In the genomic region with DNA sequence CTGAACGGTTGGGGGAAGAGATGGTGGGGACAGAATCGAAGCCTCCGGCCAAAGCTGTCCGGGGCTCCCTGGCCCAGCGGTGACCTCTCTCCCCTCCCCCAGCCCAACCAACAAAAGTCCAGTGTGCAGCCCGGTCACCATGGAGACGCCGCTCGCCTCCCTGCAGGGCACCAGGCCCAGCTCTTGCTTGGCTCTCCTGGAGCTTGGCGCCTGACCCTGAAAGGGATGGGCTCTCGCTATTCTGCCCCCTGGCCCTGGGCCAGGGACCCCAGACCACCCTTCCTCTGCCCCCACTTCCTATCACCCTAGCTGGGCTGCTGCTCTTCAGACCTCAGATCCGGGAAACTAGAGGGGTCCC, we compare ENCODE assay signal across 9 cellular contexts. TPM values are rescaled to one million over a fixed set of nuclear protein-coding genes. Genes with fewer than 3 reads are reported as not detected.
DNase-seq lines count a peak whose midpoint lies in the region; ATAC-seq, FAIRE-seq and TF ChIP-seq lines count a peak whose summit lies in the region.
"Had no signal": no experiment of that assay in that cellular context is flagged by ENCODE, and none has a peak within 500 bp of the region (broad histone marks: within the 10 kb centered on the region; RNA-seq: fewer than 3 reads in every experiment).

No MANE protein-coding gene starts in this region.

- H3K9me1 ChIP-seq in keratinocyte (ENCODE audit: control insufficient read depth, extremely low read depth, insufficient read depth, low read length): no peaks in the 10 kb centered on the region

- peaks cover 17% of the 10 kb centered on the region for H3K27me3 Mint-ChIP-seq in activated naive CD4-positive, alpha-beta T cell treated with anti-CD3 and anti-CD28 coated beads for 36 hours (ENCODE audit: low read depth)
- peaks cover 14% of the 10 kb centered on the region for H3K27me3 Mint-ChIP-seq in activated naive CD8-positive, alpha-beta T cell treated with anti-CD3 and anti-CD28 coated beads, Interleukin-2, amount 50 U/mL, for 24 hours

- no peak for TF ChIP-seq POLR2A in testis (IDR thresholded peaks at IDR 0.05)

- CTCF ChIA-PET in activated naive CD4-positive, alpha-beta T cell treated with anti-CD3 and anti-CD28 coated beads for 36 hours (lab: Charles Lee): interaction anchor here (1.2 to 1.7 kb wide), 5 partner anchors 10 to 68 kb away, joined by 3 to 7 read pairs (median 3); partner anchors contain the start of gene CCDC78

- H3K27ac ChIP-seq in keratinocyte (ENCODE audit: control insufficient read depth, insufficient read depth, low read length) (no peak overlapping the region), testis (no peak overlapping the region)

- DNase-seq in activated naive CD4-positive, alpha-beta T cell treated with anti-CD3 and anti-CD28 coated beads for 36 hours: no peak
- DNase-seq in activated naive CD4-positive, alpha-beta T cell treated with anti-CD3 and anti-CD28 coated beads, Interleukin-2, amount 50 U/mL, for 16 hours: no peak
- no peak for DNase-seq in activated naive CD8-positive, alpha-beta T cell treated with anti-CD3 and anti-CD28 coated beads, Interleukin-2, amount 50 U/mL, for 24 hours
- DNase-seq in keratinocyte (ENCODE audit: low read depth, low spot score): no peak
- DNase-seq in testis: peak; percentile 80
- no peak for DNase-seq in SK-N-DZ (ENCODE audit: low spot score)
- no peak for DNase-seq in activated effector memory CD4-positive, alpha-beta T cell treated with anti-CD3 and anti-CD28 coated beads, Interleukin-2, amount 50 U/mL, for 16 hours

- intact Hi-C loops in activated naive CD4-positive, alpha-beta T cell treated with anti-CD3 and anti-CD28 coated beads for 36 hours (cut with micrococcal nuclease): no loop called here
- intact Hi-C loops in testis (cut with DNase I; ENCODE audit: low total_unique reads): no loop called here

- no peak overlapping the region for H3K27ac Mint-ChIP-seq in activated naive CD4-positive, alpha-beta T cell treated with anti-CD3 and anti-CD28 coated beads for 36 hours
- no peak overlapping the region for H3K27ac Mint-ChIP-seq in activated naive CD8-positive, alpha-beta T cell treated with anti-CD3 and anti-CD28 coated beads, Interleukin-2, amount 50 U/mL, for 24 hours

- H3K9me3 ChIP-seq in keratinocyte (ENCODE audit: control insufficient read depth, low read depth, low read length): no peaks in the 10 kb centered on the region
- H3K9me3 ChIP-seq in testis: no peaks in the 10 kb centered on the region

- FAIRE-seq in keratinocyte (lab: Jason Lieb, UNC): no peak
- FAIRE-seq: colon had no signal

- peaks cover 8% of the 10 kb centered on the region for H4K20me1 ChIP-seq in keratinocyte (ENCODE audit: control insufficient read depth, extremely low read depth, insufficient read depth, low read length)

- H3K4me3 ChIP-seq in keratinocyte (ENCODE audit: control insufficient read depth in 2 of 3, extremely low read depth in 1 of 3, insufficient read depth in 2 of 3, low read depth in 1 of 3, low read length in 3 of 3) (peak overlapping the region; percentile 42 to 72 (median 54)), testis (no peak overlapping the region)

- peak overlapping the region; percentile 52 for H3K9ac ChIP-seq in keratinocyte (ENCODE audit: control insufficient read depth, extremely low read depth, insufficient read depth, low read length)

- TF ChIP-seq CTCF in keratinocyte (optimal IDR thresholded peaks at IDR 0.05 in 1 of 3, IDR thresholded peaks at IDR 0.05 in 1 of 3, conservative IDR thresholded peaks at IDR 0.05 in 1 of 3; ENCODE audit: extremely low read depth in 1 of 3, insufficient read depth in 2 of 3, low read length in 3 of 3): no peak
- no peak for TF ChIP-seq CTCF in testis (IDR thresholded peaks at IDR 0.05)

- no peak for ATAC-seq in activated naive CD8-positive, alpha-beta T cell treated with anti-CD3 and anti-CD28 coated beads, Interleukin-2, amount 50 U/mL, for 24 hours
- ATAC-seq in GM21737 (IDR thresholded peaks at IDR 0.05; ENCODE audit: unreplicated experiment): no peak

- H3K4me1 ChIP-seq in keratinocyte (ENCODE audit: control insufficient read depth, extremely low read depth, insufficient read depth, low read length) (peaks cover 31% of the 10 kb centered on the region), testis (peaks cover 24% of the 10 kb centered on the region)

- H3K36me3 Mint-ChIP-seq in activated naive CD4-positive, alpha-beta T cell treated with anti-CD3 and anti-CD28 coated beads for 36 hours (ENCODE audit: low read depth): no peaks in the 10 kb centered on the region
- H3K36me3 Mint-ChIP-seq in activated naive CD8-positive, alpha-beta T cell treated with anti-CD3 and anti-CD28 coated beads, Interleukin-2, amount 50 U/mL, for 24 hours (ENCODE audit: low read depth): no peaks in the 10 kb centered on the region

- 23 to 29% methylated on average over 12 of the region's 12 CpGs for WGBS in testis, 2 donors

- dilution Hi-C loops in keratinocyte (cut with MboI; ENCODE audit: extremely low pct_ligation_motif_present, low sequenced_read_pairs): no loop called here

- H2AFZ ChIP-seq in keratinocyte (ENCODE audit: control insufficient read depth, low read length): no peak overlapping the region

- H3K36me3 ChIP-seq in keratinocyte (ENCODE audit: control insufficient read depth in 2 of 2, extremely low read depth in 1 of 2, insufficient read depth in 2 of 2, low read length in 2 of 2): no peaks in the 10 kb centered on the region
- H3K36me3 ChIP-seq in testis (ENCODE audit: low read depth, missing control alignments): no peaks in the 10 kb centered on the region

- H3K9me3 Mint-ChIP-seq in activated naive CD4-positive, alpha-beta T cell treated with anti-CD3 and anti-CD28 coated beads for 36 hours: no peaks in the 10 kb centered on the region
- H3K9me3 Mint-ChIP-seq in activated naive CD8-positive, alpha-beta T cell treated with anti-CD3 and anti-CD28 coated beads, Interleukin-2, amount 50 U/mL, for 24 hours: no peaks in the 10 kb centered on the region

- H3K4me1 Mint-ChIP-seq in activated naive CD4-positive, alpha-beta T cell treated with anti-CD3 and anti-CD28 coated beads for 36 hours (ENCODE audit: low read depth): peaks cover 16% of the 10 kb centered on the region
- peaks cover 22% of the 10 kb centered on the region for H3K4me1 Mint-ChIP-seq in activated naive CD8-positive, alpha-beta T cell treated with anti-CD3 and anti-CD28 coated beads, Interleukin-2, amount 50 U/mL, for 24 hours

- H3K4me2 ChIP-seq in keratinocyte (ENCODE audit: control insufficient read depth, extremely low read depth, insufficient read depth, low read depth, low read length): peak overlapping the region; percentile 70

- H3K27me3 ChIP-seq in keratinocyte (ENCODE audit: control insufficient read depth, extremely low read depth, insufficient read depth, low read length) (peaks cover 4% of the 10 kb centered on the region), testis (no peaks in the 10 kb centered on the region)

- H3K79me2 ChIP-seq in keratinocyte (ENCODE audit: control insufficient read depth, insufficient read depth, low read length): peaks cover 8% of the 10 kb centered on the region

- H3K4me3 Mint-ChIP-seq in activated naive CD4-positive, alpha-beta T cell treated with anti-CD3 and anti-CD28 coated beads for 36 hours: peak overlapping the region; percentile 53
- H3K4me3 Mint-ChIP-seq in activated naive CD8-positive, alpha-beta T cell treated with anti-CD3 and anti-CD28 coated beads, Interleukin-2, amount 50 U/mL, for 24 hours: peak overlapping the region; percentile 61

RNA-seq across cellular contexts. Expression of gene METRN, which starts 1.3 kb away (rescaled TPM):
- total RNA-seq in activated naive CD4-positive, alpha-beta T cell treated with anti-CD3 and anti-CD28 coated beads for 36 hours: 10 to 100 TPM in 1 of 2 experiments, 1 to 10 TPM in 1; 8.2 to 11.0 TPM
- 27.1 to 171 TPM (median 42.1 TPM) in 3 replicates for polyA plus RNA-seq in keratinocyte
- polyA plus RNA-seq in keratinocyte (2011; ENCODE audit: low read depth): 6.8 TPM
- polyA plus RNA-seq in keratinocyte (2011; cell fraction: cytosol; rRNA removed): 34.2 and 182 TPM in 2 replicates
- polyA plus RNA-seq in keratinocyte (2011; cell fraction: nucleus; rRNA removed): 19.9 and 47.2 TPM in 2 replicates
- 45.7 and 85.4 TPM in 2 replicates for polyA plus RNA-seq in keratinocyte (2012; ENCODE audit: low replicate concordance)
- 8.2 to 26.2 TPM (median 21.2 TPM) in 3 replicates for polyA minus RNA-seq in keratinocyte
- polyA minus RNA-seq in keratinocyte (2011; cell fraction: cytosol; rRNA and poly(A)+ RNA removed): 197 TPM
- polyA minus RNA-seq in keratinocyte (2011; cell fraction: nucleus; rRNA and poly(A)+ RNA removed): 23.7 and 32.2 TPM in 2 replicates
- total RNA-seq in testis: 10 to 100 TPM; 34.9 to 50.6 TPM
- polyA plus RNA-seq in testis (ENCODE audit: insufficient read depth, low read depth, low replicate concordance): 21.0 TPM
- polyA plus RNA-seq in SK-N-DZ (2014; cell fraction: cytosol; rRNA removed): 70.7 and 104 TPM in 2 replicates
- 112 and 161 TPM in 2 replicates for polyA plus RNA-seq in SK-N-DZ (2014; cell fraction: nucleus; rRNA removed)

RNA-seq across cellular contexts. Expression of gene ANTKMT, which starts 4.7 kb away (rescaled TPM):
- 10 to 100 TPM; 21.5 to 24.3 TPM for total RNA-seq in activated naive CD4-positive, alpha-beta T cell treated with anti-CD3 and anti-CD28 coated beads for 36 hours
- polyA plus RNA-seq in keratinocyte (5.6 to 13.7 TPM (median 8.2 TPM) in 3 replicates), testis (ENCODE audit: insufficient read depth, low read depth, low replicate concordance) (68.5 TPM)
- 3.4 TPM for polyA plus RNA-seq in keratinocyte (2011; ENCODE audit: low read depth)
- 2.4 and 10.4 TPM in 2 replicates for polyA plus RNA-seq in keratinocyte (2011; cell fraction: cytosol; rRNA removed)
- polyA plus RNA-seq in keratinocyte (2011; cell fraction: nucleus; rRNA removed): 9.1 and 12.4 TPM in 2 replicates
- 9.1 and 19.8 TPM in 2 replicates for polyA plus RNA-seq in keratinocyte (2012; ENCODE audit: low replicate concordance)
- 0.64 to 1.3 TPM (median 1.0 TPM) in 3 replicates for polyA minus RNA-seq in keratinocyte
- polyA minus RNA-seq in keratinocyte (2011; cell fraction: cytosol; rRNA and poly(A)+ RNA removed): 13.8 TPM
- polyA minus RNA-seq in keratinocyte (2011; cell fraction: nucleus; rRNA and poly(A)+ RNA removed): 2.6 and 4.3 TPM in 2 replicates
- total RNA-seq in testis: 100 to 1,000 TPM in 1 of 2 donors, 10 to 100 TPM in 1; 81.1 to 108 TPM
- 59.0 and 63.1 TPM in 2 replicates for polyA plus RNA-seq in SK-N-DZ (2014; cell fraction: cytosol; rRNA removed)
- polyA plus RNA-seq in SK-N-DZ (2014; cell fraction: nucleus; rRNA removed): 199 and 307 TPM in 2 replicates

RNA-seq across cellular contexts. Expression of gene CCDC78, which starts 10.0 kb away (rescaled TPM):
- 1 to 10 TPM; 1.2 to 1.3 TPM for total RNA-seq in activated naive CD4-positive, alpha-beta T cell treated with anti-CD3 and anti-CD28 coated beads for 36 hours
- 2.0 to 4.1 TPM (median 2.5 TPM) in 3 replicates for polyA plus RNA-seq in keratinocyte
- 3.0 TPM for polyA plus RNA-seq in keratinocyte (2011; ENCODE audit: low read depth)
- 0.61 and 0.68 TPM in 2 replicates for polyA plus RNA-seq in keratinocyte (2011; cell fraction: cytosol; rRNA removed)
- polyA plus RNA-seq in keratinocyte (2011; cell fraction: nucleus; rRNA removed): 15.1 and 20.5 TPM in 2 replicates
- 2.0 and 2.4 TPM in 2 replicates for polyA plus RNA-seq in keratinocyte (2012; ENCODE audit: low replicate concordance)
- polyA minus RNA-seq in keratinocyte: 0.56 to 1.4 TPM (median 0.73 TPM) in 3 replicates
- not detected for polyA minus RNA-seq in keratinocyte (2011; cell fraction: cytosol; rRNA and poly(A)+ RNA removed)
- polyA minus RNA-seq in keratinocyte (2011; cell fraction: nucleus; rRNA and poly(A)+ RNA removed): 0.70 and 2.4 TPM in 2 replicates
- 1 to 10 TPM; 3.2 to 6.1 TPM for total RNA-seq in testis
- 5.7 TPM for polyA plus RNA-seq in testis (ENCODE audit: insufficient read depth, low read depth, low replicate concordance)
- polyA plus RNA-seq in SK-N-DZ (2014; cell fraction: cytosol; rRNA removed): 2.7 and 7.0 TPM in 2 replicates
- 129 and 132 TPM in 2 replicates for polyA plus RNA-seq in SK-N-DZ (2014; cell fraction: nucleus; rRNA removed)

RNA-seq across cellular contexts. Expression of gene FBXL16, which starts 10.6 kb away (rescaled TPM):
- 1 to 10 TPM; 3.7 to 5.7 TPM for total RNA-seq in activated naive CD4-positive, alpha-beta T cell treated with anti-CD3 and anti-CD28 coated beads for 36 hours
- 0.45 to 3.0 TPM (median 0.81 TPM) in 3 replicates for polyA plus RNA-seq in keratinocyte
- polyA plus RNA-seq in keratinocyte (2011; ENCODE audit: low read depth): 0.95 TPM
- polyA plus RNA-seq in keratinocyte (2011; cell fraction: cytosol; rRNA removed): 2.0 and 5.2 TPM in 2 replicates
- polyA plus RNA-seq in keratinocyte (2011; cell fraction: nucleus; rRNA removed): 4.4 and 6.3 TPM in 2 replicates
- 1.3 and 3.8 TPM in 2 replicates for polyA plus RNA-seq in keratinocyte (2012; ENCODE audit: low replicate concordance)
- 0.96 to 3.3 TPM (median 1.5 TPM) in 3 replicates for polyA minus RNA-seq in keratinocyte
- polyA minus RNA-seq in keratinocyte (2011; cell fraction: cytosol; rRNA and poly(A)+ RNA removed): 12.3 TPM
- 5.3 and 6.5 TPM in 2 replicates for polyA minus RNA-seq in keratinocyte (2011; cell fraction: nucleus; rRNA and poly(A)+ RNA removed)
- 10 to 100 TPM; 15.8 to 16.1 TPM for total RNA-seq in testis
- 23.4 TPM for polyA plus RNA-seq in testis (ENCODE audit: insufficient read depth, low read depth, low replicate concordance)
- 48.6 and 49.0 TPM in 2 replicates for polyA plus RNA-seq in SK-N-DZ (2014; cell fraction: cytosol; rRNA removed)
- 29.0 and 41.7 TPM in 2 replicates for polyA plus RNA-seq in SK-N-DZ (2014; cell fraction: nucleus; rRNA removed)

RNA-seq across cellular contexts. Expression of gene HAGHL, which starts 10.7 kb away (rescaled TPM):
- 1 to 10 TPM; 6.5 to 7.7 TPM for total RNA-seq in activated naive CD4-positive, alpha-beta T cell treated with anti-CD3 and anti-CD28 coated beads for 36 hours
- 6.8 to 30.7 TPM (median 8.0 TPM) in 3 replicates for polyA plus RNA-seq in keratinocyte
- 4.2 TPM for polyA plus RNA-seq in keratinocyte (2011; ENCODE audit: low read depth)
- 2.5 and 10.9 TPM in 2 replicates for polyA plus RNA-seq in keratinocyte (2011; cell fraction: cytosol; rRNA removed)
- polyA plus RNA-seq in keratinocyte (2011; cell fraction: nucleus; rRNA removed): 53.3 and 72.7 TPM in 2 replicates
- 9.9 and 16.8 TPM in 2 replicates for polyA plus RNA-seq in keratinocyte (2012; ENCODE audit: low replicate concordance)
- polyA minus RNA-seq in keratinocyte: 0.93 to 3.6 TPM (median 2.0 TPM) in 3 replicates
- polyA minus RNA-seq in keratinocyte (2011; cell fraction: cytosol; rRNA and poly(A)+ RNA removed): 13.8 TPM
- 5.9 and 11.4 TPM in 2 replicates for polyA minus RNA-seq in keratinocyte (2011; cell fraction: nucleus; rRNA and poly(A)+ RNA removed)
- total RNA-seq in testis: 10 to 100 TPM in 1 of 2 donors, 1 to 10 TPM in 1; 9.9 to 13.7 TPM
- 7.2 TPM for polyA plus RNA-seq in testis (ENCODE audit: insufficient read depth, low read depth, low replicate concordance)
- 22.6 and 23.4 TPM in 2 replicates for polyA plus RNA-seq in SK-N-DZ (2014; cell fraction: cytosol; rRNA removed)
- 184 and 185 TPM in 2 replicates for polyA plus RNA-seq in SK-N-DZ (2014; cell fraction: nucleus; rRNA removed)

Comparison
In these comparisons a context has a peak if more than half of its experiments do, and no peak if none do; other contexts are left out.
1. H3K4me3 ChIP-seq: peak in keratinocyte (3 of 3); none in testis (0 of 2).